8 cellular contexts compared by ENCODE assay signal in the genomic region with DNA sequence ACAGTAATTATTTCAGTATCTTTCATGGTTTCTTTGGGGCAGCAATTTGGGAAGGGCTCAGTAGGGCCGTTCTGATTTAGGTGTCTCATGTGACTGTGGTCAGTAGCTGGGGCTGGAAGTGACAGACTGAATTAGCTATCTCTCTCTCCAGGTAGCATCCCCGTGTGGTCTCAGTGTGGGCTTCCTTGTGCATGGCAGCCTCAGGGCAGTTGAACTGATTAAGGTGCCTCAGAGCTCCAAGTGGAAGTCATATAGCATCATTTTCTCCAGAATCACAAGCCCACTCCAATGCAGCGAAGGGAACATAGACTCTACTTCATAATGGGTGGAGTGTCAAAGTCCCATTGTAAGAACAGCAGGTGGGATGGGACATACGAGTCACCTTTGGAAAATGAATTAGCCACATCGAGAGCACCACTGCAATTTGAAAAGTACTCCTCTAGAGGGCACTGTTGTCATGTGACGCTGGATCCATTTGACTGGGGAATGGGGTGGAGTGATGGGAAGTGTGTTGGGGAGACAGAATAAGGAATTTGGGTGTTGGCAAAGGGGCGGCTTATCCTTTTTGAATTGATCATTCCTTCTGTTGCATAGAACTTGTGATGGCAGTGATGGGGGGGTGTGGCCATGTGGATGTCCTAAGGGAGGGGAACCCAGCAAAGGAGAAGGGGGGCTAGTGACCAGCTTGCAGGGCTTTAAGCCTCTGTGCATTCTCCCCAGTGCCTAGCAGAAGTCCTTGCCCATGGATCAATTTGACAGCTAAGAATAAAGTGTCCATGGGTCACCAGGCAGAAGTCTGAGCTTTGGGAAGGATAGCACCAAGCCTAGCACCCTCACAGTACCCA. TPM values are rescaled to one million over a fixed set of nuclear protein-coding genes. Genes with fewer than 3 reads are reported as not detected.
A peak's percentile ranks its signal among the peaks of the same experiment; 100 is the strongest.
DNase-seq lines count a peak whose midpoint lies in the region; ATAC-seq and TF ChIP-seq lines count a peak whose summit lies in the region.

No MANE protein-coding gene starts in this region.

- H3K4me3 Mint-ChIP-seq in endothelial cell (ENCODE audit: unreplicated experiment) (peak overlapping the region; percentile 39), mesothelial cell of epicardium (no peak overlapping the region)

- H3K9me3 Mint-ChIP-seq in endothelial cell (ENCODE audit: unreplicated experiment) = no peaks in the 10 kb centered on the region
- H3K9me3 Mint-ChIP-seq in mesothelial cell of epicardium = no peaks in the 10 kb centered on the region

- no peak overlapping the region for H3K27ac Mint-ChIP-seq in endothelial cell (ENCODE audit: unreplicated experiment)
- H3K27ac Mint-ChIP-seq in mesothelial cell of epicardium = no peak overlapping the region

- CTCF ChIA-PET in AG04449 (lab: Yijun Ruan, JAX) = interaction anchor here (0.6 to 6.9 kb wide), 22 partner anchors 9 to 607 kb away, joined by 3 to 136 read pairs (median 4); partner anchors contain the start of gene FAM136A

- H3K9me3 ChIP-seq in tibial nerve = no peaks in the 10 kb centered on the region

- H3K27me3 Mint-ChIP-seq in endothelial cell (ENCODE audit: unreplicated experiment) = peaks cover 11% of the 10 kb centered on the region
- H3K27me3 Mint-ChIP-seq in mesothelial cell of epicardium (ENCODE audit: low read depth) = peaks cover 48% of the 10 kb centered on the region

- no peak for TF ChIP-seq EP300 in tibial nerve (IDR thresholded peaks at IDR 0.05)

- H3K4me1 Mint-ChIP-seq in endothelial cell (ENCODE audit: unreplicated experiment) (no peaks in the 10 kb centered on the region), mesothelial cell of epicardium (no peaks in the 10 kb centered on the region)

- 8% methylated on average over 7 of the region's 7 CpGs for WGBS in tibial nerve, 2 donors

- H3K27me3 ChIP-seq in tibial nerve = peaks cover 0 to 3% of the 10 kb centered on the region in 2 donors

- no peak for ATAC-seq in GM18498 (IDR thresholded peaks at IDR 0.05; ENCODE audit: unreplicated experiment)

- no peak for DNase-seq in AG04449 (ENCODE audit: low read depth, low spot score)
- DNase-seq in GM10266 (ENCODE audit: extremely low spot score) = peak; percentile 60
- DNase-seq in NCI-H2107 treated with DMSO at 0.1 percent for 48 hours (lab: John Stamatoyannopoulos, UW; ENCODE audit: unreplicated experiment) = peak; percentile 66
- DNase-seq in activated CD4-positive, alpha-beta T cell treated with anti-CD3 and anti-CD28 coated beads for 4 hours = peak; percentile 10 to 29
- DNase-seq in endothelial cell (ENCODE audit: low spot score) = peak; percentile 51
- DNase-seq in mesothelial cell of epicardium (ENCODE audit: low spot score in 2 of 2, unreplicated experiment in 2 of 2) = peak in 1 of 2 experiments; percentile 52
- DNase-seq in tibial nerve (ENCODE audit: low spot score in 2 of 2) = no peak

- no peak overlapping the region for H3K27ac ChIP-seq in tibial nerve

- no peak for TF ChIP-seq POLR2A in tibial nerve (IDR thresholded peaks at IDR 0.05)

- no peaks in the 10 kb centered on the region for H3K4me1 ChIP-seq in tibial nerve

- POLR2A ChIA-PET in AG04449 (lab: Yijun Ruan, JAX) = no interaction called here

- no peaks in the 10 kb centered on the region for H3K36me3 ChIP-seq in tibial nerve

- H3K4me3 ChIP-seq in AG04449 (ENCODE audit: low read depth, low read length) (no peak overlapping the region), tibial nerve (no peak overlapping the region)

- H3K36me3 Mint-ChIP-seq in endothelial cell (ENCODE audit: low read depth, unreplicated experiment) = no peaks in the 10 kb centered on the region
- H3K36me3 Mint-ChIP-seq in mesothelial cell of epicardium = no peaks in the 10 kb centered on the region

- TF ChIP-seq CTCF in AG04449 (IDR thresholded peaks at IDR 0.05; ENCODE audit: insufficient read depth, low read length, missing control alignments) = peak; percentile 72
- TF ChIP-seq CTCF in GM10266 (IDR thresholded peaks at IDR 0.05; ENCODE audit: control insufficient read depth, insufficient read depth, low read depth, missing control alignments) = peak; percentile 72
- TF ChIP-seq CTCF in endothelial cell (IDR thresholded peaks at IDR 0.05; ENCODE audit: unreplicated experiment) = peak; percentile 84
- peak; percentile 66 for TF ChIP-seq CTCF in mesothelial cell of epicardium (IDR thresholded peaks at IDR 0.05; ENCODE audit: unreplicated experiment)
- peak; percentile 55 to 79 (median 57) for TF ChIP-seq CTCF in tibial nerve (IDR thresholded peaks at IDR 0.05)

RNA-seq across cellular contexts. Expression of gene FAM136A, which starts 39.3 kb away (rescaled TPM):
- total RNA-seq in endothelial cell (ENCODE audit: unreplicated experiment) = 37.9 TPM
- total RNA-seq in mesothelial cell of epicardium = 42.7 to 46.5 TPM (median 43.3 TPM) in 3 replicates
- 10 to 100 TPM in 3 of 4 donors, 1 to 10 TPM in 1; 8.2 to 18.3 (median 13.5) TPM for total RNA-seq in tibial nerve

RNA-seq across cellular contexts. Expression of gene SNRPG, which starts 47.6 kb away (rescaled TPM):
- 176 TPM for total RNA-seq in endothelial cell (ENCODE audit: unreplicated experiment)
- 126 to 130 TPM (median 128 TPM) in 3 replicates for total RNA-seq in mesothelial cell of epicardium
- 100 to 1,000 TPM in 2 of 4 donors, 10 to 100 TPM in 2; 47.7 to 129 (median 87.5) TPM for total RNA-seq in tibial nerve

Comparison
In these comparisons a context has a peak if more than half of its experiments do, and no peak if none do; other contexts are left out.
1. DNase-seq: peak in GM10266 (single experiment), NCI-H2107 treated with DMSO at 0.1 percent for 48 hours (single experiment), activated CD4-positive, alpha-beta T cell treated with anti-CD3 and anti-CD28 coated beads for 4 hours (2 of 2) and endothelial cell (single experiment); none in AG04449 (single experiment) and tibial nerve (0 of 2).
2. Peak in every context shown above with its lines, with median percentiles within 50 percentile points of each other: CTCF ChIP-seq.